In the genomic region with DNA sequence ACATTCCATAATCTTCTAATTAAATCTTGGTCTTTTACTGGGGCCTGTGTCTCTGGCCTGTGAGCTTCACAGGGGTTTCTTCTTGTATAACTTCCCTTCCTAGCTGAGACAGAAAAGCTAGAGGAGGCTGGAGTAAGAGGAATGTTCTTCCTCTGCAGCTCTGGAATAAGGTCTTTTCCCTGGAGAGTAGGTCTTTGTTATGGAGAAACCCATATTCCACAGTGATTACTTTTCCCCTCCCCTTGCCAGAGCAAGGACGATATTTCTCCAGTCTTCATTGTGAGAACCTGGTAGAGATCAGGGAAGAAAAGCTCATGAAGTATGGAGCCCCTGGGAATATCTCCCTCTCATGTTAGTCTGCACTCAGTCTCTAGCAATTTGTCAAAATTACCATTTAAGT, we compare ENCODE assay signal across 15 cellular contexts. TPM values are rescaled to one million over a fixed set of nuclear protein-coding genes. Genes with fewer than 3 reads are reported as not detected.
A peak's percentile ranks its signal among the peaks of the same experiment; 100 is the strongest.
DNase-seq lines count a peak whose midpoint lies in the region; ATAC-seq and TF ChIP-seq lines count a peak whose summit lies in the region.
"Had no signal": no experiment of that assay in that cellular context is flagged by ENCODE, and none has a peak within 500 bp of the region (broad histone marks: within the 10 kb centered on the region; RNA-seq: fewer than 3 reads in every experiment).

No MANE protein-coding gene starts in this region.

- no peaks in the 10 kb centered on the region for H3K4me1 Mint-ChIP-seq in activated CD4-positive, alpha-beta T cell treated with anti-CD3 and anti-CD28 coated beads, Interleukin-2, amount 10 ng/mL, durations not matched to agents 7 days and 5 days

- H3K27ac ChIP-seq in iPS-20b (ENCODE audit: low read length) (peak overlapping the region; percentile 26), osteoblast (ENCODE audit: low read depth, low read length) (no peak overlapping the region)

- H4K20me1 ChIP-seq in osteoblast (ENCODE audit: insufficient read depth, low read length): no peaks in the 10 kb centered on the region

- no peak overlapping the region for H3K4me3 Mint-ChIP-seq in activated CD4-positive, alpha-beta T cell treated with anti-CD3 and anti-CD28 coated beads, Interleukin-2, amount 10 ng/mL, durations not matched to agents 7 days and 5 days
- H3K4me3 Mint-ChIP-seq: CD4-positive, alpha-beta T cell had no signal

- no peak for TF ChIP-seq CTCF in osteoblast (IDR thresholded peaks at IDR 0.05; ENCODE audit: extremely low read depth, low read depth, low read length)

- H3K9ac ChIP-seq in iPS-20b (ENCODE audit: low read depth, low read length): no peak overlapping the region; the same call in 1 of the 2 replicates

- H3K79me2 ChIP-seq in osteoblast (ENCODE audit: insufficient read depth, low read length): no peaks in the 10 kb centered on the region

- in situ Hi-C loops in HAP-1 (cut with MboI; ENCODE audit: low sequenced_read_pairs): no loop called here

- no peaks in the 10 kb centered on the region for H3K27me3 Mint-ChIP-seq in activated CD4-positive, alpha-beta T cell treated with anti-CD3 and anti-CD28 coated beads, Interleukin-2, amount 10 ng/mL, durations not matched to agents 7 days and 5 days
- H3K27me3 Mint-ChIP-seq: CD4-positive, alpha-beta T cell had no signal

- CTCF ChIA-PET in activated CD4-positive, alpha-beta T cell treated with anti-CD3 and anti-CD28 coated beads, Interleukin-2, amount 10 ng/mL, durations not matched to agents 7 days and 5 days (lab: Charles Lee): no interaction called here

- H3K9me3 Mint-ChIP-seq in activated CD4-positive, alpha-beta T cell treated with anti-CD3 and anti-CD28 coated beads, Interleukin-2, amount 10 ng/mL, durations not matched to agents 7 days and 5 days: no peaks in the 10 kb centered on the region
- H3K9me3 Mint-ChIP-seq: CD4-positive, alpha-beta T cell had no signal

- no peak overlapping the region for H3K27ac Mint-ChIP-seq in activated CD4-positive, alpha-beta T cell treated with anti-CD3 and anti-CD28 coated beads, Interleukin-2, amount 10 ng/mL, durations not matched to agents 7 days and 5 days
- H3K27ac Mint-ChIP-seq: CD4-positive, alpha-beta T cell had no signal

- H3K4me1 ChIP-seq in HAP-1: peaks cover 19% of the 10 kb centered on the region
- peaks cover 21% of the 10 kb centered on the region; the same call in 1 of the 2 replicates for H3K4me1 ChIP-seq in iPS-20b (ENCODE audit: insufficient read depth, low read length)
- H3K4me1 ChIP-seq in osteoblast (ENCODE audit: insufficient read depth, low read length): no peaks in the 10 kb centered on the region
- H3K4me1 ChIP-seq: BE2C had no signal

- no peak overlapping the region for H3K4me3 ChIP-seq in HAP-1
- peak overlapping the region; percentile 48; the same call in 1 of the 2 replicates for H3K4me3 ChIP-seq in iPS-20b (ENCODE audit: low read length)
- H3K4me3 ChIP-seq in osteoblast (ENCODE audit: insufficient read depth, low read length): no peak overlapping the region

- H3K9me3 ChIP-seq in HAP-1 (no peaks in the 10 kb centered on the region), iPS-20b (ENCODE audit: insufficient read depth, low read depth, low read length) (no peaks in the 10 kb centered on the region), osteoblast (ENCODE audit: low read depth, low read length) (no peaks in the 10 kb centered on the region)
- H3K9me3 ChIP-seq: BE2C had no signal

- no peaks in the 10 kb centered on the region for H3K36me3 Mint-ChIP-seq in activated CD4-positive, alpha-beta T cell treated with anti-CD3 and anti-CD28 coated beads, Interleukin-2, amount 10 ng/mL, durations not matched to agents 7 days and 5 days (ENCODE audit: low read depth)

- ATAC-seq in GM18498 (IDR thresholded peaks at IDR 0.05; ENCODE audit: unreplicated experiment): no peak

- no peak overlapping the region for H3K4me2 ChIP-seq in osteoblast (ENCODE audit: insufficient read depth, low read length)

- intact Hi-C loops in posterior cingulate gyrus (cut with DNase I): no loop called here

- DNase-seq in HAP-1 (ENCODE audit: low spot score in 2 of 2) (peak; percentile 42 to 95), NCI-H69 (lab: John Stamatoyannopoulos, UW) (peak; percentile 45), osteoblast (ENCODE audit: insufficient read length, low spot score, missing footprints) (no peak), posterior cingulate gyrus (no peak), NCI-H774 (lab: John Stamatoyannopoulos, UW) (no peak)
- DNase-seq in activated CD4-positive, alpha-beta T cell treated with anti-CD3 and anti-CD28 coated beads, Interleukin-2, amount 10 ng/mL, durations not matched to agents 7 days and 5 days: no peak
- DNase-seq: BE2C; Calu3; CD4-positive, alpha-beta T cell; KBM-7; NCI-H146; NCI-H446 treated with DMSO at 0.1 percent for 48 hours; NCI-H748 treated with DMSO at 0.1 percent for 48 hours had no signal

- H3K36me3 ChIP-seq in HAP-1 (replicated peaks) (no peaks in the 10 kb centered on the region), iPS-20b (ENCODE audit: insufficient read depth, low read depth, low read length) (no peaks in the 10 kb centered on the region), osteoblast (ENCODE audit: insufficient read depth, low read length) (no peaks in the 10 kb centered on the region)
- H3K36me3 ChIP-seq: BE2C had no signal

- peak overlapping the region; percentile 15 for H2AFZ ChIP-seq in osteoblast (ENCODE audit: low read length)

- H3K27me3 ChIP-seq in HAP-1 (ENCODE audit: low read depth) (no peaks in the 10 kb centered on the region), iPS-20b (ENCODE audit: insufficient read depth, low read length) (no peaks in the 10 kb centered on the region), osteoblast (ENCODE audit: insufficient read depth, low read length) (no peaks in the 10 kb centered on the region)
- H3K27me3 ChIP-seq: BE2C had no signal

- POLR2A ChIA-PET in activated CD4-positive, alpha-beta T cell treated with anti-CD3 and anti-CD28 coated beads, Interleukin-2, amount 10 ng/mL, durations not matched to agents 7 days and 5 days (lab: Charles Lee): no interaction called here

RNA-seq across cellular contexts. Expression of gene GLRB, which starts 18.8 kb away (rescaled TPM):
- total RNA-seq in osteoblast: 27.1 and 32.4 TPM in 2 replicates
- not detected for total RNA-seq in activated CD4-positive, alpha-beta T cell treated with anti-CD3 and anti-CD28 coated beads, Interleukin-2, amount 10 ng/mL, durations not matched to agents 7 days and 5 days
- total RNA-seq: CD4-positive, alpha-beta T cell had no signal

Comparison
In these comparisons a context has a peak if more than half of its experiments do, and no peak if none do; other contexts are left out.
1. DNase-seq: peak in HAP-1 (2 of 2) and NCI-H69 (single experiment); none in osteoblast (single experiment), activated CD4-positive, alpha-beta T cell treated with anti-CD3 and anti-CD28 coated beads, Interleukin-2, amount 10 ng/mL, durations not matched to agents 7 days and 5 days (single experiment), posterior cingulate gyrus (0 of 10) and NCI-H774 (single experiment).
2. RNA of gene GLRB, which starts 18.8 kb away (total RNA-seq): 27.1 to 32.4 TPM in osteoblast; not detected in activated CD4-positive, alpha-beta T cell treated with anti-CD3 and anti-CD28 coated beads, Interleukin-2, amount 10 ng/mL, durations not matched to agents 7 days and 5 days; every median in the first group is over 10 times any median in the second.